8 cellular contexts compared by ENCODE assay signal in the genomic region with DNA sequence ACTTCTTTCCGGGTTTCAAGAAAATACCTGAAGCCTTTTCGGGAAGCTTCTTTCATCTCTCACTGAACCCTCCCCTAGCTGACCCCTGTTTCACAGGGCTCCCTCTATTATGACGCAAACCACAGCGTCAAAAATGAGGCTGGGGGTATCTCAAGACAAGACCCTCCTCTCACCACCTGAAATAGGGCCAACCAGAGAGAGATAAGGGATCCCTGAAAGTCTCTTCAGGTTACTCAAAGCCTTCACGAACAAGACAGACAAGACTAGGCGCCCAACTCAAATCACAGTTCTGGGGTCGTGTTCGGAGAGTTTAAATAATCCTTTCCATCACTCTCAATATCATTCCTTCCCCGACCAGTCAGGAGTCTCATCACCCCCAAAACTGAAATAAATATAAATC. TPM values are rescaled to one million over a fixed set of nuclear protein-coding genes. Genes with fewer than 3 reads are reported as not detected.
DNase-seq lines count a peak whose midpoint lies in the region; ATAC-seq and TF ChIP-seq lines count a peak whose summit lies in the region.

No MANE protein-coding gene starts in this region.

- H3K4me3 ChIP-seq in BE2C (ENCODE audit: low read depth, low read length) (peak overlapping the region; percentile 80), coronary artery (peak overlapping the region; percentile 82)

- no peak for DNase-seq in BE2C
- DNase-seq in coronary artery (ENCODE audit: low spot score) = no peak
- no peak for DNase-seq in natural killer cell
- DNase-seq in SKM-1 (lab: John Stamatoyannopoulos, UW; ENCODE audit: unreplicated experiment) = no peak
- no peak for DNase-seq in COLO829 (ENCODE audit: low spot score)

- no peak for TF ChIP-seq CTCF in BE2C (IDR thresholded peaks at IDR 0.05; ENCODE audit: low read depth, low read length)
- TF ChIP-seq CTCF in coronary artery (IDR thresholded peaks at IDR 0.05) = no peak
- TF ChIP-seq CTCF in natural killer cell (IDR thresholded peaks at IDR 0.05) = no peak

- H3K9me3 ChIP-seq in BE2C (no peaks in the 10 kb centered on the region), KOPT-K1 (ENCODE audit: insufficient read depth, low read length, poor library complexity, severe bottlenecking) (no peaks in the 10 kb centered on the region)

- H3K27me3 ChIP-seq in BE2C = no peaks in the 10 kb centered on the region

- intact Hi-C loops in natural killer cell (cut with micrococcal nuclease) = loop anchor here (5.0 to 10.0 kb wide), 2 partner anchors 402 to 594 kb away; a partner anchor contains a TSS

- no peaks in the 10 kb centered on the region for H3K36me3 Mint-ChIP-seq in natural killer cell

- H3K27ac ChIP-seq in KOPT-K1 (ENCODE audit: low read depth, low read length, poor library complexity, severe bottlenecking) (peak overlapping the region; percentile 88), coronary artery (peak overlapping the region; percentile 85 to 94)

- H3K27ac Mint-ChIP-seq in natural killer cell = peak overlapping the region; percentile 91 to 94

- no peaks in the 10 kb centered on the region; the same call in 1 of the 2 replicates for H3K36me3 ChIP-seq in BE2C
- H3K36me3 ChIP-seq in KOPT-K1 (ENCODE audit: insufficient read depth, low read length) = peaks cover 35% of the 10 kb centered on the region

- no peaks in the 10 kb centered on the region for H3K9me3 Mint-ChIP-seq in natural killer cell

- peak overlapping the region; percentile 95 for H3K4me3 Mint-ChIP-seq in natural killer cell

- ATAC-seq in natural killer cell = no peak
- no peak for ATAC-seq in HG02759 (IDR thresholded peaks at IDR 0.05; ENCODE audit: unreplicated experiment)
- no peak for ATAC-seq in GM19324 (IDR thresholded peaks at IDR 0.05; ENCODE audit: low FRiP score, unreplicated experiment)

- peaks cover 8 to 13% of the 10 kb centered on the region in 2 donors for H3K4me1 Mint-ChIP-seq in natural killer cell

- H3K27me3 Mint-ChIP-seq in natural killer cell (ENCODE audit: low read depth in 2 of 2) = no peaks in the 10 kb centered on the region

- no peaks in the 10 kb centered on the region; the same call in 1 of the 2 replicates for H3K4me1 ChIP-seq in BE2C

RNA-seq across cellular contexts. Expression of a gene that starts 1.2 kb away (rescaled TPM):
- polyA plus RNA-seq in BE2C (2012; ENCODE audit: insufficient read depth, insufficient read length, low read depth) = 20.4 TPM
- 10 to 100 TPM; 55.4 to 74.1 (median 72.6) TPM for total RNA-seq in natural killer cell
